Comparison of ENCODE assay signal across 1 cellular context in the genomic region with DNA sequence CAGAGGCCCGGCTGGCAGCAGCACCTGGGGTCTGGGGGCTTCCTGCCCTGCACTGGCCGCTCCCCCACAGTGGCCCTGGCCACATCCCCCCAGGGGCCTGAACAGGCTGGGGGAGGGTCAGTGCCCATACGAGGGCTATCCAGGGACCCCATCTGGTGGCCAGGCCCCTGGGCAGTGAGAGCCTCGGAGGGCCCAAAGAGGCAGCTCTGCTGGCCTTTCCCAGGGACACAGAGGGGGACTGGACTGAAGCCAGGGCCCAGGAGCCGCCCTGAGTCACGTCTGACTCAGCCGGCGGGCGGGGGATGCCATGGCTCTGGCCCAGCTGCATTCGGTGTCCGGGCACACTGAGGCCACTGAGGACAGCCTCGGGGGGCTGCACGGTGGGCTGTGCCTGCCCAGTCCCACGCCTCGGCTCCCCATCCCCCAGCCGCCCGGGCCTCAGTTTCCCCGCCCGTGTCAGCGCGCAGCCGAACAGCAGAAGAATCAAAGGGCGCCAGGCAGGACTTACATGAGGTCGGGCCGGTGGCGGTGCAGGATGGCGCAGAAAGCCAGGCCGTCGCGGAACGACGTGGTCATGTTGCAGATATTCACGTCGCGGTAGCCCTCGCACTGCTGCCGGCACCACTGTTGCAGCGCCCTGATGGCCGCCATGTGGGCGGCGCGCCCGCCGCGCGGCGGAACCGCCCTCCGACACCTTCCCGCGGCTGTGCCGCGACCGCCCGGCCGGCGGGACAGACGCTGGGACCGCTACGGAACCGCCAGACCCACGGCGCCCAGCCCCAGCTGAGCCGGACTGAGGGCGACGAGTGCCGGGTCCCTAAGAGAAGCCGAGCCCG.
A peak's percentile ranks its signal among the peaks of the same experiment; 100 is the strongest.
TF ChIP-seq lines count a peak whose summit lies in the region.

A gene (minus strand): TSS at position 795 of the 836 bp plus-strand sequence. CDS start 144 bp downstream, at position 651.

TF ChIP-seq in K562, 482 proteins besides CTCF, POLR2A, EP300 and RAD21 (continued from another document and continues in another):
- TF ChIP-seq NFE2 (IDR thresholded peaks at IDR 0.05; ENCODE audit: low read depth) (peak; percentile 68), CBFA2T3 (IDR thresholded peaks at IDR 0.05) (peak; percentile 33; the same call in 1 of the 2 replicates), ZFX (CRISPR knock-in tag; IDR thresholded peaks at IDR 0.05) (peak; percentile 50; the same call in 1 of the 2 replicates), KDM2B (CRISPR knock-in tag; IDR thresholded peaks at IDR 0.05) (no peak), POLR2G (IDR thresholded peaks at IDR 0.05; ENCODE audit: low read depth, low read length) (peak; percentile 93), NRF1 (conservative IDR thresholded peaks at IDR 0.05 in 1 of 2, IDR thresholded peaks at IDR 0.05 in 1 of 2) (0 out of 4 replicates have a peak, but pooled peaks have one; percentile 18 to 22), HNRNPL (IDR thresholded peaks at IDR 0.05; ENCODE audit: low read depth, low read length) (no peak), ZNF717 (CRISPR knock-in tag; IDR thresholded peaks at IDR 0.05) (no peak), NR2F6 (CRISPR knock-in tag; IDR thresholded peaks at IDR 0.05) (peak; percentile 50; the same call in 1 of the 2 replicates), PHF8 (IDR thresholded peaks at IDR 0.05; ENCODE audit: borderline replicate concordance, low read length) (peak; percentile 66; the same call in 1 of the 2 replicates), TEAD1 (CRISPR knock-in tag; IDR thresholded peaks at IDR 0.05) (peak in 1 of 2 experiments; percentile 70; a peak in 1 of 4 replicates), CEBPG (CRISPR knock-in tag; IDR thresholded peaks at IDR 0.05) (0 out of 2 replicates have a peak, but pooled peaks have one; percentile 13), CEBPG (tag; conservative IDR thresholded peaks at IDR 0.05 in 1 of 2, IDR thresholded peaks at IDR 0.05 in 1 of 2) (no peak), ZNF707 (CRISPR knock-in tag; conservative IDR thresholded peaks at IDR 0.05) (no peak), CAMTA2 (CRISPR knock-in tag; conservative IDR thresholded peaks at IDR 0.05) (no peak), SMARCC2 (IDR thresholded peaks at IDR 0.05; ENCODE audit: low read depth) (peak; percentile 66; the same call in 1 of the 2 replicates), GABPB2 (CRISPR knock-in tag; conservative IDR thresholded peaks at IDR 0.05) (no peak), FOSL1 (tag; conservative IDR thresholded peaks at IDR 0.05) (peak; percentile 99), ELF4 (CRISPR knock-in tag; IDR thresholded peaks at IDR 0.05) (no peak), EGR1 (conservative IDR thresholded peaks at IDR 0.05) (peak; percentile 26; the same call in 1 of the 2 replicates), BCOR (IDR thresholded peaks at IDR 0.05) (peak; percentile 76), POLR2AphosphoS2 (IDR thresholded peaks at IDR 0.05; ENCODE audit: low read length) (no peak), CBX2 (IDR thresholded peaks at IDR 0.05; ENCODE audit: insufficient read depth, low read length, poor library complexity, severe bottlenecking) (no peak), CCNT2 (IDR thresholded peaks at IDR 0.05; ENCODE audit: borderline replicate concordance, extremely low read depth, insufficient read length, low read depth, low read length) (peak; percentile 72), PCBP2 (IDR thresholded peaks at IDR 0.05; ENCODE audit: low read depth, low read length, poor library complexity, severe bottlenecking) (no peak), TAF1 (IDR thresholded peaks at IDR 0.05; ENCODE audit: control insufficient read depth, extremely low read depth, insufficient read depth, low read length, severe bottlenecking) (peak; percentile 69), NFIC (IDR thresholded peaks at IDR 0.05) (peak; percentile 95), NR4A1 (CRISPR knock-in tag; IDR thresholded peaks at IDR 0.05) (no peak), NR4A1 (tag; IDR thresholded peaks at IDR 0.05) (no peak), TRIM24 (IDR thresholded peaks at IDR 0.05) (0 out of 4 replicates have a peak, but pooled peaks of 1 of the 2 experiments have one; percentile 12), ZNF436 (CRISPR knock-in tag; IDR thresholded peaks at IDR 0.05) (peak; percentile 63), SIN3A (IDR thresholded peaks at IDR 0.05; ENCODE audit: borderline replicate concordance in 2 of 2, control insufficient read depth in 1 of 2, low read depth in 2 of 2, low read length in 2 of 2) (peak; percentile 87 to 94; a peak in 2 of 4 replicates), CREB1 (IDR thresholded peaks at IDR 0.05) (peak; percentile 84), CREB1 (CRISPR knock-in tag; IDR thresholded peaks at IDR 0.05) (peak; percentile 54), RBFOX2 (IDR thresholded peaks at IDR 0.05; ENCODE audit: low read depth, low read length) (peak; percentile 81), TAL1 (IDR thresholded peaks at IDR 0.05) (no peak), SP1 (CRISPR knock-in tag; IDR thresholded peaks at IDR 0.05) (peak; percentile 35), CBX3 (IDR thresholded peaks at IDR 0.05; ENCODE audit: borderline replicate concordance in 1 of 2, low read length in 2 of 2) (no peak), ZNF165 (CRISPR knock-in tag; IDR thresholded peaks at IDR 0.05; ENCODE audit: borderline replicate concordance) (peak; percentile 73; the same call in 1 of the 2 replicates), BRD4 (IDR thresholded peaks at IDR 0.05) (no peak), ATF1 (CRISPR knock-in tag; IDR thresholded peaks at IDR 0.05) (no peak), ATF1 (tag; IDR thresholded peaks at IDR 0.05) (peak; percentile 68)
- TF ChIP-seq, protein P1, sequence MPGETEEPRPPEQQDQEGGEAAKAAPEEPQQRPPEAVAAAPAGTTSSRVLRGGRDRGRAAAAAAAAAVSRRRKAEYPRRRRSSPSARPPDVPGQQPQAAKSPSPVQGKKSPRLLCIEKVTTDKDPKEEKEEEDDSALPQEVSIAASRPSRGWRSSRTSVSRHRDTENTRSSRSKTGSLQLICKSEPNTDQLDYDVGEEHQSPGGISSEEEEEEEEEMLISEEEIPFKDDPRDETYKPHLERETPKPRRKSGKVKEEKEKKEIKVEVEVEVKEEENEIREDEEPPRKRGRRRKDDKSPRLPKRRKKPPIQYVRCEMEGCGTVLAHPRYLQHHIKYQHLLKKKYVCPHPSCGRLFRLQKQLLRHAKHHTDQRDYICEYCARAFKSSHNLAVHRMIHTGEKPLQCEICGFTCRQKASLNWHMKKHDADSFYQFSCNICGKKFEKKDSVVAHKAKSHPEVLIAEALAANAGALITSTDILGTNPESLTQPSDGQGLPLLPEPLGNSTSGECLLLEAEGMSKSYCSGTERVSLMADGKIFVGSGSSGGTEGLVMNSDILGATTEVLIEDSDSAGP (CRISPR knock-in tag; IDR thresholded peaks at IDR 0.05) = 0 out of 2 replicates have a peak, but pooled peaks have one; percentile 38
- TF ChIP-seq, protein P2, sequence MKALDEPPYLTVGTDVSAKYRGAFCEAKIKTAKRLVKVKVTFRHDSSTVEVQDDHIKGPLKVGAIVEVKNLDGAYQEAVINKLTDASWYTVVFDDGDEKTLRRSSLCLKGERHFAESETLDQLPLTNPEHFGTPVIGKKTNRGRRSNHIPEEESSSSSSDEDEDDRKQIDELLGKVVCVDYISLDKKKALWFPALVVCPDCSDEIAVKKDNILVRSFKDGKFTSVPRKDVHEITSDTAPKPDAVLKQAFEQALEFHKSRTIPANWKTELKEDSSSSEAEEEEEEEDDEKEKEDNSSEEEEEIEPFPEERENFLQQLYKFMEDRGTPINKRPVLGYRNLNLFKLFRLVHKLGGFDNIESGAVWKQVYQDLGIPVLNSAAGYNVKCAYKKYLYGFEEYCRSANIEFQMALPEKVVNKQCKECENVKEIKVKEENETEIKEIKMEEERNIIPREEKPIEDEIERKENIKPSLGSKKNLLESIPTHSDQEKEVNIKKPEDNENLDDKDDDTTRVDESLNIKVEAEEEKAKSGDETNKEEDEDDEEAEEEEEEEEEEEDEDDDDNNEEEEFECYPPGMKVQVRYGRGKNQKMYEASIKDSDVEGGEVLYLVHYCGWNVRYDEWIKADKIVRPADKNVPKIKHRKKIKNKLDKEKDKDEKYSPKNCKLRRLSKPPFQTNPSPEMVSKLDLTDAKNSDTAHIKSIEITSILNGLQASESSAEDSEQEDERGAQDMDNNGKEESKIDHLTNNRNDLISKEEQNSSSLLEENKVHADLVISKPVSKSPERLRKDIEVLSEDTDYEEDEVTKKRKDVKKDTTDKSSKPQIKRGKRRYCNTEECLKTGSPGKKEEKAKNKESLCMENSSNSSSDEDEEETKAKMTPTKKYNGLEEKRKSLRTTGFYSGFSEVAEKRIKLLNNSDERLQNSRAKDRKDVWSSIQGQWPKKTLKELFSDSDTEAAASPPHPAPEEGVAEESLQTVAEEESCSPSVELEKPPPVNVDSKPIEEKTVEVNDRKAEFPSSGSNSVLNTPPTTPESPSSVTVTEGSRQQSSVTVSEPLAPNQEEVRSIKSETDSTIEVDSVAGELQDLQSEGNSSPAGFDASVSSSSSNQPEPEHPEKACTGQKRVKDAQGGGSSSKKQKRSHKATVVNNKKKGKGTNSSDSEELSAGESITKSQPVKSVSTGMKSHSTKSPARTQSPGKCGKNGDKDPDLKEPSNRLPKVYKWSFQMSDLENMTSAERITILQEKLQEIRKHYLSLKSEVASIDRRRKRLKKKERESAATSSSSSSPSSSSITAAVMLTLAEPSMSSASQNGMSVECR (CRISPR knock-in tag; IDR thresholded peaks at IDR 0.05) = peak; percentile 93
- TF ChIP-seq, protein P3, sequence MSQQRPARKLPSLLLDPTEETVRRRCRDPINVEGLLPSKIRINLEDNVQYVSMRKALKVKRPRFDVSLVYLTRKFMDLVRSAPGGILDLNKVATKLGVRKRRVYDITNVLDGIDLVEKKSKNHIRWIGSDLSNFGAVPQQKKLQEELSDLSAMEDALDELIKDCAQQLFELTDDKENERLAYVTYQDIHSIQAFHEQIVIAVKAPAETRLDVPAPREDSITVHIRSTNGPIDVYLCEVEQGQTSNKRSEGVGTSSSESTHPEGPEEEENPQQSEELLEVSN (IDR thresholded peaks at IDR 0.05; ENCODE audit: borderline replicate concordance in 1 of 2, extremely low read depth in 1 of 2, insufficient read depth in 1 of 2, insufficient read length in 1 of 2, low read depth in 1 of 2, low read length in 1 of 2, poor library complexity in 1 of 2, severe bottlenecking in 1 of 2) = peak; percentile 48 to 57
- TF ChIP-seq, protein P4, sequence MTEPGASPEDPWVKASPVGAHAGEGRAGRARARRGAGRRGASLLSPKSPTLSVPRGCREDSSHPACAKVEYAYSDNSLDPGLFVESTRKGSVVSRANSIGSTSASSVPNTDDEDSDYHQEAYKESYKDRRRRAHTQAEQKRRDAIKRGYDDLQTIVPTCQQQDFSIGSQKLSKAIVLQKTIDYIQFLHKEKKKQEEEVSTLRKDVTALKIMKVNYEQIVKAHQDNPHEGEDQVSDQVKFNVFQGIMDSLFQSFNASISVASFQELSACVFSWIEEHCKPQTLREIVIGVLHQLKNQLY (CRISPR knock-in tag; conservative IDR thresholded peaks at IDR 0.05) = no peak
- TF ChIP-seq, protein P5, sequence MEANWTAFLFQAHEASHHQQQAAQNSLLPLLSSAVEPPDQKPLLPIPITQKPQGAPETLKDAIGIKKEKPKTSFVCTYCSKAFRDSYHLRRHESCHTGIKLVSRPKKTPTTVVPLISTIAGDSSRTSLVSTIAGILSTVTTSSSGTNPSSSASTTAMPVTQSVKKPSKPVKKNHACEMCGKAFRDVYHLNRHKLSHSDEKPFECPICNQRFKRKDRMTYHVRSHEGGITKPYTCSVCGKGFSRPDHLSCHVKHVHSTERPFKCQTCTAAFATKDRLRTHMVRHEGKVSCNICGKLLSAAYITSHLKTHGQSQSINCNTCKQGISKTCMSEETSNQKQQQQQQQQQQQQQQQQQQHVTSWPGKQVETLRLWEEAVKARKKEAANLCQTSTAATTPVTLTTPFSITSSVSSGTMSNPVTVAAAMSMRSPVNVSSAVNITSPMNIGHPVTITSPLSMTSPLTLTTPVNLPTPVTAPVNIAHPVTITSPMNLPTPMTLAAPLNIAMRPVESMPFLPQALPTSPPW (CRISPR knock-in tag; IDR thresholded peaks at IDR 0.05) = peak; percentile 43
- TF ChIP-seq, protein P6, sequence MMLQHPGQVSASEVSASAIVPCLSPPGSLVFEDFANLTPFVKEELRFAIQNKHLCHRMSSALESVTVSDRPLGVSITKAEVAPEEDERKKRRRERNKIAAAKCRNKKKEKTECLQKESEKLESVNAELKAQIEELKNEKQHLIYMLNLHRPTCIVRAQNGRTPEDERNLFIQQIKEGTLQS (IDR thresholded peaks at IDR 0.05) = peak; percentile 93
- TF ChIP-seq, protein P6 (CRISPR knock-in tag; conservative IDR thresholded peaks at IDR 0.05) = peak; percentile 66; the same call in 1 of the 2 replicates
- TF ChIP-seq, protein P7, sequence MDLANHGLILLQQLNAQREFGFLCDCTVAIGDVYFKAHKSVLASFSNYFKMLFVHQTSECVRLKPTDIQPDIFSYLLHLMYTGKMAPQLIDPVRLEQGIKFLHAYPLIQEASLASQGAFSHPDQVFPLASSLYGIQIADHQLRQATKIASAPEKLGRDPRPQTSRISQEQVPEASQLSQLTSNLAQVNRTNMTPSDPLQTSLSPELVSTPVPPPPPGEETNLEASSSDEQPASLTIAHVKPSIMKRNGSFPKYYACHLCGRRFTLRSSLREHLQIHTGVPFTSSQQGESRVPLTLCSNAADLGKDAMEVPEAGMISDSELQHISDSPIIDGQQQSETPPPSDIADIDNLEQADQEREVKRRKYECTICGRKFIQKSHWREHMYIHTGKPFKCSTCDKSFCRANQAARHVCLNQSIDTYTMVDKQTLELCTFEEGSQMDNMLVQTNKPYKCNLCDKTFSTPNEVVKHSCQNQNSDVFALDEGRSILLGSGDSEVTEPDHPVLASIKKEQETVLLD (IDR thresholded peaks at IDR 0.05) = no peak
- TF ChIP-seq, protein P8, sequence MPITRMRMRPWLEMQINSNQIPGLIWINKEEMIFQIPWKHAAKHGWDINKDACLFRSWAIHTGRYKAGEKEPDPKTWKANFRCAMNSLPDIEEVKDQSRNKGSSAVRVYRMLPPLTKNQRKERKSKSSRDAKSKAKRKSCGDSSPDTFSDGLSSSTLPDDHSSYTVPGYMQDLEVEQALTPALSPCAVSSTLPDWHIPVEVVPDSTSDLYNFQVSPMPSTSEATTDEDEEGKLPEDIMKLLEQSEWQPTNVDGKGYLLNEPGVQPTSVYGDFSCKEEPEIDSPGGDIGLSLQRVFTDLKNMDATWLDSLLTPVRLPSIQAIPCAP (CRISPR knock-in tag; IDR thresholded peaks at IDR 0.05; ENCODE audit: borderline replicate concordance) = no peak
- TF ChIP-seq, protein P9, sequence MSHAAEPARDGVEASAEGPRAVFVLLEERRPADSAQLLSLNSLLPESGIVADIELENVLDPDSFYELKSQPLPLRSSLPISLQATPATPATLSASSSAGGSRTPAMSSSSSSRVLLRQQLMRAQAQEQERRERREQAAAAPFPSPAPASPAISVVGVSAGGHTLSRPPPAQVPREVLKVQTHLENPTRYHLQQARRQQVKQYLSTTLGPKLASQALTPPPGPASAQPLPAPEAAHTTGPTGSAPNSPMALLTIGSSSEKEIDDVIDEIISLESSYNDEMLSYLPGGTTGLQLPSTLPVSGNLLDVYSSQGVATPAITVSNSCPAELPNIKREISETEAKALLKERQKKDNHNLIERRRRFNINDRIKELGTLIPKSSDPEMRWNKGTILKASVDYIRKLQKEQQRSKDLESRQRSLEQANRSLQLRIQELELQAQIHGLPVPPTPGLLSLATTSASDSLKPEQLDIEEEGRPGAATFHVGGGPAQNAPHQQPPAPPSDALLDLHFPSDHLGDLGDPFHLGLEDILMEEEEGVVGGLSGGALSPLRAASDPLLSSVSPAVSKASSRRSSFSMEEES (CRISPR knock-in tag; IDR thresholded peaks at IDR 0.05) = no peak
